In genomic region chr20:23361108-23361650, GRCh38 we compare ENCODE assay signal across 8 cellular contexts. TPM values are rescaled to one million over a fixed set of nuclear protein-coding genes. Genes with fewer than 3 reads are reported as not detected.
A peak's percentile ranks its signal among the peaks of the same experiment; 100 is the strongest.
DNase-seq lines count a peak whose midpoint lies in the region; ATAC-seq and TF ChIP-seq lines count a peak whose summit lies in the region.

No MANE protein-coding gene starts in this region.

- peaks cover 45% of the 10 kb centered on the region for H3K4me1 Mint-ChIP-seq in T-helper 1 cell treated with Interleukin-12 subunit alpha and Interleukin-12 subunit beta and Interleukin-4 antibody, amounts not matched to agents 30 μg/mL and 1 μg/mL, for 36 hours (ENCODE audit: low read depth)

- H3K4me3 Mint-ChIP-seq in T-helper 1 cell treated with Interleukin-12 subunit alpha and Interleukin-12 subunit beta and Interleukin-4 antibody, amounts not matched to agents 30 μg/mL and 1 μg/mL, for 36 hours = peak overlapping the region; percentile 78

- H4K20me1 ChIP-seq in SU-DHL-6 (ENCODE audit: low read depth, low read length) = no peaks in the 10 kb centered on the region; the same call in 1 of the 2 replicates

- H3K9me3 Mint-ChIP-seq in T-helper 1 cell treated with Interleukin-12 subunit alpha and Interleukin-12 subunit beta and Interleukin-4 antibody, amounts not matched to agents 30 μg/mL and 1 μg/mL, for 36 hours = no peaks in the 10 kb centered on the region

- H3K4ac ChIP-seq in neuronal stem cell (ENCODE audit: low read length) = no peak overlapping the region

- H3K27ac ChIP-seq in SU-DHL-6 (ENCODE audit: low read depth, low read length) (peak overlapping the region; percentile 64), neuronal stem cell (replicated peaks; ENCODE audit: low read length) (peak overlapping the region; percentile 84)

- peaks cover 11% of the 10 kb centered on the region for H3K79me1 ChIP-seq in neuronal stem cell (ENCODE audit: low read depth, low read length)

- DNase-seq in T-helper 1 cell = no peak
- DNase-seq in fibroblast of mammary gland (ENCODE audit: low read depth) = peak; percentile 62
- no peak for DNase-seq in neuronal stem cell (ENCODE audit: low spot score)
- DNase-seq in germinal center (ENCODE audit: low spot score) = no peak
- DNase-seq in Ammon's horn (ENCODE audit: low spot score) = no peak

- peak overlapping the region; percentile 95 for H3K23ac ChIP-seq in neuronal stem cell (ENCODE audit: low read depth, low read length, poor library complexity)

- peak overlapping the region; percentile 98 for H3K18ac ChIP-seq in neuronal stem cell (ENCODE audit: low read length)

- H3K4me3 ChIP-seq in SU-DHL-6 (ENCODE audit: insufficient read depth, low read length, poor library complexity, severe bottlenecking) (peak overlapping the region; percentile 71), fibroblast of mammary gland (ENCODE audit: control insufficient read depth, low read depth, low read length) (peak overlapping the region; percentile 62), neuronal stem cell (ENCODE audit: low read length in 2 of 2) (peak overlapping the region; percentile 82 to 96)

- H3K9me2 ChIP-seq in SU-DHL-6 (replicated peaks; ENCODE audit: insufficient read depth, low read length) = no peaks in the 10 kb centered on the region

- H3K27me3 ChIP-seq in SU-DHL-6 (ENCODE audit: low read length) (no peaks in the 10 kb centered on the region), neuronal stem cell (ENCODE audit: control insufficient read depth in 3 of 3, insufficient read depth in 3 of 3, low read depth in 1 of 3, low read length in 3 of 3) (no peaks in the 10 kb centered on the region)

- H3K36me3 ChIP-seq in SU-DHL-6 (ENCODE audit: low read length) = 0 out of 2 replicates have a peak, but pooled peaks cover 4% of the 10 kb centered on the region
- H3K36me3 ChIP-seq in neuronal stem cell (replicated peaks in 1 of 2; ENCODE audit: control insufficient read depth in 2 of 2, insufficient read depth in 2 of 2, low read length in 2 of 2) = peaks cover 14 to 26% of the 10 kb centered on the region in 2 donors

- no peak overlapping the region for H2BK120ac ChIP-seq in neuronal stem cell (ENCODE audit: low read depth, low read length)

- H2BK12ac ChIP-seq in neuronal stem cell (ENCODE audit: low read length) = no peak overlapping the region

- H2AK5ac ChIP-seq in neuronal stem cell (ENCODE audit: low read depth, low read length) = no peak overlapping the region

- TF ChIP-seq CTCF in SU-DHL-6 (IDR thresholded peaks at IDR 0.05; ENCODE audit: insufficient read depth, low read length, poor library complexity, severe bottlenecking) (no peak), fibroblast of mammary gland (conservative IDR thresholded peaks at IDR 0.05; ENCODE audit: control insufficient read depth, insufficient read depth, low read depth, low read length) (no peak)

- no peak overlapping the region for H4K91ac ChIP-seq in neuronal stem cell (ENCODE audit: low read depth, low read length, poor library complexity)

- no peak overlapping the region for H2BK5ac ChIP-seq in neuronal stem cell (ENCODE audit: low read length)

- no peaks in the 10 kb centered on the region for H3K27me3 Mint-ChIP-seq in T-helper 1 cell treated with Interleukin-12 subunit alpha and Interleukin-12 subunit beta and Interleukin-4 antibody, amounts not matched to agents 30 μg/mL and 1 μg/mL, for 36 hours (ENCODE audit: low read depth)

- no peak for ATAC-seq in GM21786 (IDR thresholded peaks at IDR 0.05; ENCODE audit: unreplicated experiment)

- H3K9me3 ChIP-seq in SU-DHL-6 (ENCODE audit: insufficient read depth, low read length) = no peaks in the 10 kb centered on the region
- no peaks in the 10 kb centered on the region for H3K9me3 ChIP-seq in neuronal stem cell (replicated peaks in 1 of 2; ENCODE audit: control insufficient read depth in 2 of 2, insufficient read depth in 1 of 2, low read depth in 1 of 2, low read length in 2 of 2)

- H2AFZ ChIP-seq in SU-DHL-6 (ENCODE audit: low read depth, low read length, severe bottlenecking) = no peak overlapping the region
- peak overlapping the region; percentile 86 for H2AFZ ChIP-seq in neuronal stem cell (ENCODE audit: low read length)

- H3K4me2 ChIP-seq in SU-DHL-6 (ENCODE audit: low read depth, low read length, poor library complexity, severe bottlenecking) (peak overlapping the region; percentile 67), neuronal stem cell (ENCODE audit: insufficient read depth, low read length, poor library complexity, severe bottlenecking) (peak overlapping the region; percentile 86)

- H4K8ac ChIP-seq in neuronal stem cell (ENCODE audit: low read depth, low read length) = no peak overlapping the region

- H3K9ac ChIP-seq in SU-DHL-6 (ENCODE audit: low read length) (peak overlapping the region; percentile 89), neuronal stem cell (ENCODE audit: low read depth, low read length, poor library complexity) (peak overlapping the region; percentile 78)

- H3K79me2 ChIP-seq in SU-DHL-6 (ENCODE audit: insufficient read depth, low read length) = peaks cover 41% of the 10 kb centered on the region

- H3F3A ChIP-seq in SU-DHL-6 (ENCODE audit: insufficient read depth) = peaks cover 21% of the 10 kb centered on the region

- peaks cover 17% of the 10 kb centered on the region for H3K36me3 Mint-ChIP-seq in T-helper 1 cell treated with Interleukin-12 subunit alpha and Interleukin-12 subunit beta and Interleukin-4 antibody, amounts not matched to agents 30 μg/mL and 1 μg/mL, for 36 hours (ENCODE audit: low read depth)

- no CpG with 5 or more reads among the region's 27 CpGs for WGBS in neuronal stem cell (ENCODE audit: extremely low coverage in 2 of 2, insufficient read length in 2 of 2, insufficient replicate concordance in 1 of 2), 2 donors

- peak overlapping the region; percentile 88 for H3K27ac Mint-ChIP-seq in T-helper 1 cell treated with Interleukin-12 subunit alpha and Interleukin-12 subunit beta and Interleukin-4 antibody, amounts not matched to agents 30 μg/mL and 1 μg/mL, for 36 hours

- peaks cover 12 to 20% of the 10 kb centered on the region in 2 donors for H3K4me1 ChIP-seq in neuronal stem cell (ENCODE audit: control insufficient read depth in 2 of 2, insufficient read depth in 1 of 2, low read depth in 1 of 2, low read length in 2 of 2)

- no peak overlapping the region for H3K14ac ChIP-seq in neuronal stem cell (ENCODE audit: low read length)

- H2BK15ac ChIP-seq in neuronal stem cell (ENCODE audit: low read length) = no peak overlapping the region

RNA-seq across cellular contexts. Expression of gene GZF1, which starts 0.8 kb away (rescaled TPM):
- 6.0 TPM for polyA plus RNA-seq in neuronal stem cell (2013, experiment 1 of 2)
- polyA plus RNA-seq in neuronal stem cell (2013, experiment 2 of 2) = 6.0 TPM

RNA-seq across cellular contexts. Expression of gene NXT1, which starts 10.6 kb away (rescaled TPM):
- polyA plus RNA-seq in neuronal stem cell (2013, experiment 1 of 2) = 32.1 TPM
- polyA plus RNA-seq in neuronal stem cell (2013, experiment 2 of 2) = 32.9 TPM
